Comparison of ENCODE assay signal across 1 cellular context in the genomic region with DNA sequence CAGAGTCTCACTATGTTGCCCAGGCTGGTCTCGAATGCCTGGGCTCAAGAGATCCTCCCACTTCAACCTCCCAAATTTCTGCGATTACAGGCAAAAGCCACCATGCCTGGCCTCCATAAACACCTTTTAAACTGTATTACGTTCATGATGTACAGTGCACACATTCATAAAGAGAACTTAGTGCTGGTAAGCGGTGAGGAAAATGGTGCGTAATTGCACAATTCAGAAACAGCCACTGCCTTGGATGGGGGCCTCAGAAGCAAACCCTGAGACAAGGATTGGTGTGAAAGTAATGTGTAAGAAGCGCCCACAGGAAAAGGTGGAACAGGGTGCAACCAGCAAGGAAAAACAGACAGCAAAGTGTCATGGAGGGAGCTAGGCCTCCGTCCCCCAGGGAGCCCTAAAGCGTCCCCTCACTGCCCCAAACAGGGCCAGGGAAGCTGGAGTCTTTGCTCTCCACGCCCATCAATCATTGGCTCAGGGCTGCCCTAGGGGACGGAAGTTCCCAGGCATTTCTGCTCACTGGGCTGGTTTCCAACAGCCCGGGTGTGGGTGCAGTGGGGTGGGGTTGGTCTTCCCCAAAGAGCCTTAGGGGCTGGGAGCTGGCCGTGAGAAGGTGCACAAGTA.
TF ChIP-seq lines count a peak whose summit lies in the region.

No MANE protein-coding gene starts in this region.

TF ChIP-seq in K562, 482 proteins besides CTCF, POLR2A, EP300 and RAD21 (continued from another document):
- TF ChIP-seq SPI1 (IDR thresholded peaks at IDR 0.05; ENCODE audit: borderline replicate concordance, low read depth, low read length) (peak; percentile 40; the same call in 1 of the 2 replicates), TEAD2 (tag; IDR thresholded peaks at IDR 0.05) (no peak), VEZF1 (CRISPR knock-in tag; IDR thresholded peaks at IDR 0.05) (peak; percentile 72), ZNF589 (CRISPR knock-in tag; IDR thresholded peaks at IDR 0.05; ENCODE audit: low read depth) (0 out of 2 replicates have a peak, but pooled peaks have one; percentile 38), SRSF7 (optimal IDR thresholded peaks at IDR 0.05; ENCODE audit: low read depth, low read length) (no peak), POLR2B (IDR thresholded peaks at IDR 0.05; ENCODE audit: low read depth, partially characterized antibody) (no peak), PHB (CRISPR knock-in tag; IDR thresholded peaks at IDR 0.05) (no peak), HMG20A (CRISPR knock-in tag; conservative IDR thresholded peaks at IDR 0.05) (no peak), POLR3G (IDR thresholded peaks at IDR 0.05; ENCODE audit: extremely low read depth, insufficient read length, insufficient replicate concordance) (no peak), CXXC5 (CRISPR knock-in tag; IDR thresholded peaks at IDR 0.05) (peak; percentile 31; the same call in 1 of the 2 replicates), SRSF1 (IDR thresholded peaks at IDR 0.05; ENCODE audit: low read depth, low read length) (no peak), ZBTB26 (CRISPR knock-in tag; IDR thresholded peaks at IDR 0.05) (no peak), ZEB2 (IDR thresholded peaks at IDR 0.05) (no peak), TBP (optimal IDR thresholded peaks at IDR 0.05; ENCODE audit: low read depth, low read length) (no peak), THRAP3 (IDR thresholded peaks at IDR 0.05; ENCODE audit: borderline replicate concordance) (no peak)
- TF ChIP-seq, protein P1, sequence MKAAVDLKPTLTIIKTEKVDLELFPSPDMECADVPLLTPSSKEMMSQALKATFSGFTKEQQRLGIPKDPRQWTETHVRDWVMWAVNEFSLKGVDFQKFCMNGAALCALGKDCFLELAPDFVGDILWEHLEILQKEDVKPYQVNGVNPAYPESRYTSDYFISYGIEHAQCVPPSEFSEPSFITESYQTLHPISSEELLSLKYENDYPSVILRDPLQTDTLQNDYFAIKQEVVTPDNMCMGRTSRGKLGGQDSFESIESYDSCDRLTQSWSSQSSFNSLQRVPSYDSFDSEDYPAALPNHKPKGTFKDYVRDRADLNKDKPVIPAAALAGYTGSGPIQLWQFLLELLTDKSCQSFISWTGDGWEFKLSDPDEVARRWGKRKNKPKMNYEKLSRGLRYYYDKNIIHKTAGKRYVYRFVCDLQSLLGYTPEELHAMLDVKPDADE (conservative IDR thresholded peaks at IDR 0.05; ENCODE audit: control insufficient read depth, low read depth, low read length), result no peak
TF ChIP-seq in K562: peak in this region for 22.
